ENCODE assay signal across 9 cellular contexts in genomic region chr10:77405771-77406241, GRCh38.
DNase-seq lines count a peak whose midpoint lies in the region; ATAC-seq and TF ChIP-seq lines count a peak whose summit lies in the region.
"Had no signal": no experiment of that assay in that cellular context is flagged by ENCODE, and none has a peak within 500 bp of the region (broad histone marks: within the 10 kb centered on the region; RNA-seq: fewer than 3 reads in every experiment).

No MANE protein-coding gene starts in this region.

- H3K4me1 Mint-ChIP-seq in activated CD4-positive, alpha-beta T cell treated with anti-CD3 and anti-CD28 coated beads for 36 hours = no peaks in the 10 kb centered on the region
- no peaks in the 10 kb centered on the region for H3K4me1 Mint-ChIP-seq in activated CD4-positive, alpha-beta T cell treated with anti-CD3 and anti-CD28 coated beads, Interleukin-2, amount 10 ng/mL, durations not matched to agents 7 days and 5 days
- H3K4me1 Mint-ChIP-seq: CD4-positive, CD25-positive, alpha-beta regulatory T cell had no signal

- H3K27me3 Mint-ChIP-seq in activated CD4-positive, alpha-beta T cell treated with anti-CD3 and anti-CD28 coated beads for 36 hours = peaks cover 7% of the 10 kb centered on the region
- H3K27me3 Mint-ChIP-seq in activated CD4-positive, alpha-beta T cell treated with anti-CD3 and anti-CD28 coated beads, Interleukin-2, amount 10 ng/mL, durations not matched to agents 7 days and 5 days = no peaks in the 10 kb centered on the region

- DNase-seq in activated CD4-positive, alpha-beta T cell treated with anti-CD3 and anti-CD28 coated beads for 36 hours = peak; percentile 53
- no peak for DNase-seq in activated CD4-positive, alpha-beta T cell treated with anti-CD3 and anti-CD28 coated beads, Interleukin-2, amount 10 ng/mL, durations not matched to agents 7 days and 5 days
- peak; percentile 90 for DNase-seq in M059J (ENCODE audit: low read depth)
- peak; percentile 86 for DNase-seq in glomerular visceral epithelial cell (ENCODE audit: extremely low spot score)
- no peak for DNase-seq in HuH-7 (ENCODE audit: low spot score)
- DNase-seq: CD4-positive, CD25-positive, alpha-beta regulatory T cell had no signal

- no peaks in the 10 kb centered on the region for H3K9me3 Mint-ChIP-seq in activated CD4-positive, alpha-beta T cell treated with anti-CD3 and anti-CD28 coated beads for 36 hours (ENCODE audit: low read depth)
- H3K9me3 Mint-ChIP-seq in activated CD4-positive, alpha-beta T cell treated with anti-CD3 and anti-CD28 coated beads, Interleukin-2, amount 10 ng/mL, durations not matched to agents 7 days and 5 days = no peaks in the 10 kb centered on the region

- H3K9ac ChIP-seq in skeletal muscle tissue (ENCODE audit: low read depth in 1 of 3, low read length in 3 of 3) = peak overlapping the region in 1 of 3 donors; percentile 74

- CTCF ChIA-PET in activated CD4-positive, alpha-beta T cell treated with anti-CD3 and anti-CD28 coated beads for 36 hours (lab: Charles Lee) = interaction anchor here (0.8 to 1.0 kb wide), 2 partner anchors 204 to 237 kb away, joined by 3 to 4 read pairs; no protein-coding TSS in a partner anchor
- CTCF ChIA-PET in activated CD4-positive, alpha-beta T cell treated with anti-CD3 and anti-CD28 coated beads, Interleukin-2, amount 10 ng/mL, durations not matched to agents 7 days and 5 days (lab: Charles Lee) = no interaction called here

- peak overlapping the region; percentile 21 for H3K27ac ChIP-seq in skeletal muscle tissue (ENCODE audit: low read depth, low read length)

- POLR2A ChIA-PET in activated CD4-positive, alpha-beta T cell treated with anti-CD3 and anti-CD28 coated beads for 36 hours (lab: Charles Lee) = no interaction called here
- POLR2A ChIA-PET in activated CD4-positive, alpha-beta T cell treated with anti-CD3 and anti-CD28 coated beads, Interleukin-2, amount 10 ng/mL, durations not matched to agents 7 days and 5 days (lab: Charles Lee) = no interaction called here

- H3K4me3 ChIP-seq in skeletal muscle tissue (ENCODE audit: low read length in 3 of 3) = no peak overlapping the region

- intact Hi-C loops in activated CD4-positive, alpha-beta T cell treated with anti-CD3 and anti-CD28 coated beads for 36 hours (cut with DNase I, micrococcal nuclease) = no loop called here

- H3K36me3 Mint-ChIP-seq in activated CD4-positive, alpha-beta T cell treated with anti-CD3 and anti-CD28 coated beads for 36 hours (ENCODE audit: low read depth) = no peaks in the 10 kb centered on the region
- H3K36me3 Mint-ChIP-seq in activated CD4-positive, alpha-beta T cell treated with anti-CD3 and anti-CD28 coated beads, Interleukin-2, amount 10 ng/mL, durations not matched to agents 7 days and 5 days (ENCODE audit: low read depth) = no peaks in the 10 kb centered on the region
- H3K36me3 Mint-ChIP-seq: CD4-positive, CD25-positive, alpha-beta regulatory T cell had no signal

- H3K36me3 ChIP-seq in skeletal muscle tissue (ENCODE audit: control insufficient read depth in 3 of 3, insufficient read depth in 3 of 3, low read length in 3 of 3) = peaks cover 2 to 4% (median 4%) of the 10 kb centered on the region in 3 donors

- H3K27me3 ChIP-seq in skeletal muscle tissue (ENCODE audit: control insufficient read depth in 3 of 3, insufficient read depth in 3 of 3, low read length in 3 of 3) = no peaks in the 10 kb centered on the region

- H3K9me3 ChIP-seq in skeletal muscle tissue (ENCODE audit: control insufficient read depth in 3 of 3, low read length in 3 of 3) = no peaks in the 10 kb centered on the region

- no peak overlapping the region for H3K4me3 Mint-ChIP-seq in activated CD4-positive, alpha-beta T cell treated with anti-CD3 and anti-CD28 coated beads for 36 hours
- no peak overlapping the region for H3K4me3 Mint-ChIP-seq in activated CD4-positive, alpha-beta T cell treated with anti-CD3 and anti-CD28 coated beads, Interleukin-2, amount 10 ng/mL, durations not matched to agents 7 days and 5 days
- H3K4me3 Mint-ChIP-seq: CD4-positive, CD25-positive, alpha-beta regulatory T cell had no signal

- H3K4me1 ChIP-seq in skeletal muscle tissue (ENCODE audit: control insufficient read depth in 3 of 3, insufficient read depth in 3 of 3, low read length in 3 of 3) = peaks cover 14 to 52% (median 34%) of the 10 kb centered on the region in 3 donors

- H3K27ac Mint-ChIP-seq in activated CD4-positive, alpha-beta T cell treated with anti-CD3 and anti-CD28 coated beads for 36 hours = no peak overlapping the region
- H3K27ac Mint-ChIP-seq in activated CD4-positive, alpha-beta T cell treated with anti-CD3 and anti-CD28 coated beads, Interleukin-2, amount 10 ng/mL, durations not matched to agents 7 days and 5 days = no peak overlapping the region
- H3K27ac Mint-ChIP-seq: CD4-positive, CD25-positive, alpha-beta regulatory T cell had no signal

- ATAC-seq in activated CD4-positive, alpha-beta T cell treated with anti-CD3 and anti-CD28 coated beads for 36 hours = no peak
- ATAC-seq in SK-N-SH treated with all-trans-retinoic acid at 6 μM for 48 hours (peak; percentile 81), HG03280 (IDR thresholded peaks at IDR 0.05; ENCODE audit: unreplicated experiment) (no peak)

TF ChIP-seq in SK-N-SH treated with all-trans-retinoic acid at 6 μM for 48 hours, 23 proteins besides CTCF, POLR2A, EP300 and RAD21 (continues in another document):
- no peak for TF ChIP-seq PATZ1 (CRISPR knock-in tag; IDR thresholded peaks at IDR 0.05; ENCODE audit: borderline replicate concordance)
- no peak for TF ChIP-seq ZNF8 (CRISPR knock-in tag; IDR thresholded peaks at IDR 0.05)
- no peak for TF ChIP-seq TSHZ2 (CRISPR knock-in tag; IDR thresholded peaks at IDR 0.05)
- TF ChIP-seq POU6F1 (CRISPR knock-in tag; IDR thresholded peaks at IDR 0.05; ENCODE audit: borderline replicate concordance, low read depth) = no peak
- TF ChIP-seq ARNTL (CRISPR knock-in tag; IDR thresholded peaks at IDR 0.05; ENCODE audit: borderline replicate concordance, low read depth) = no peak
- no peak for TF ChIP-seq ZC3H10 (CRISPR knock-in tag; IDR thresholded peaks at IDR 0.05)

Comparison
In these comparisons a context has a peak if more than half of its experiments do, and no peak if none do; other contexts are left out.
1. DNase-seq: peak in activated CD4-positive, alpha-beta T cell treated with anti-CD3 and anti-CD28 coated beads for 36 hours (single experiment), M059J (single experiment) and glomerular visceral epithelial cell (single experiment); none in activated CD4-positive, alpha-beta T cell treated with anti-CD3 and anti-CD28 coated beads, Interleukin-2, amount 10 ng/mL, durations not matched to agents 7 days and 5 days (single experiment) and HuH-7 (single experiment).